Comparison of ENCODE assay signal across 11 cellular contexts in the genomic region with DNA sequence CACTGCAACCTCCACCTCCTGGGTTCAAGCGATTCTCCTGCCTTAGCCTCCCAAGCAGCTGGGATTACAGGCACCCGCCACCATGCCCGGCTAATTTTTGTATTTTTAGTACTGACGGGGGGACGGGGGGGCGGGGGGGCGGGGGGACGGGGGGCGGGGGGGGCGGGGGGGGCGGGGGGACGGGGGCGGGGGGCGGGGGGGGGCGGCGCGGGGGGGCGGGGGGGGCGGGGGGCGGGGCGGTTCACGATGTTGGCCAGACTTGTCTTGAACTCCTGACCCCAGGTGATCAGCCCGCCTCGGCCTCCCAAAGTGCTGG. TPM values are rescaled to one million over a fixed set of nuclear protein-coding genes. Genes with fewer than 3 reads are reported as not detected.
DNase-seq lines count a peak whose midpoint lies in the region; ATAC-seq, FAIRE-seq and TF ChIP-seq lines count a peak whose summit lies in the region.
"Not testable (repeated sequence)": the region's sequence is repeated elsewhere in the genome, so short reads cannot be mapped to it uniquely, and the experiment has no call there.
"Had no signal": no experiment of that assay in that cellular context is flagged by ENCODE, and none has a peak within 500 bp of the region (broad histone marks: within the 10 kb centered on the region; RNA-seq: fewer than 3 reads in every experiment).

No MANE protein-coding gene starts in this region.

- not testable (repeated sequence) for H3K9me2 ChIP-seq in GM23338 (ENCODE audit: insufficient read depth); hepatocyte (replicated peaks; ENCODE audit: insufficient read depth)

- peaks cover 13% of the 10 kb centered on the region; the same call in 1 of the 2 replicates for H4K20me1 ChIP-seq in GM23338 (replicated peaks; ENCODE audit: insufficient read depth)
- not testable (repeated sequence) for H4K20me1 ChIP-seq in hepatocyte (ENCODE audit: insufficient read depth, poor library complexity, severe bottlenecking)

- H3K4me3 ChIP-seq in GM23338, result peak overlapping the region; percentile 80
- peak overlapping the region; percentile 84 to 98 (median 87) for H3K4me3 ChIP-seq in Peyer's patch
- peak overlapping the region in 58 of 59 donors; percentile 62 to 100 (median 97) for H3K4me3 ChIP-seq in dorsolateral prefrontal cortex
- H3K4me3 ChIP-seq in hepatocyte, result peak overlapping the region; percentile 43
- H3K4me3 ChIP-seq in small intestine (ENCODE audit: low read depth in 1 of 2, low read length in 2 of 2), result peak overlapping the region; percentile 84 to 88

- H2AFZ ChIP-seq in GM23338 (0 out of 2 replicates have a peak overlapping the region, but pooled peaks have one; percentile 92), hepatocyte (peak overlapping the region; percentile 58)

- not testable (repeated sequence) for H3K4me1 Mint-ChIP-seq in GM23338
- peaks cover 22% of the 10 kb centered on the region for H3K4me1 Mint-ChIP-seq in activated naive CD4-positive, alpha-beta T cell treated with anti-CD3 and anti-CD28 coated beads for 36 hours (ENCODE audit: low read depth)
- H3K4me1 Mint-ChIP-seq in naive B cell, result peaks cover 15 to 26% (median 18%) of the 10 kb centered on the region in 3 donors

- H3K36me3 ChIP-seq in GM23338 (ENCODE audit: insufficient read depth), result peaks cover 22% of the 10 kb centered on the region; the same call in 1 of the 2 replicates
- H3K36me3 ChIP-seq in Peyer's patch; hepatocyte (replicated peaks; ENCODE audit: insufficient read depth, low read depth); small intestine (ENCODE audit: control insufficient read depth in 2 of 2, insufficient read depth in 2 of 2, low read length in 2 of 2): not testable (repeated sequence)

- 89% methylated on average over 3 of the region's 24 CpGs for WGBS in hepatocyte (ENCODE audit: low lambda C conversion rate, missing lambda C conversion rate)
- 15 to 43% (median 30%) methylated on average over 4 to 11 of the region's 24 CpGs for WGBS in small intestine, 3 donors

- H3K4me2 ChIP-seq in GM23338 (peak overlapping the region; percentile 93; the same call in 1 of the 2 replicates), hepatocyte (peak overlapping the region; percentile 67)

- peaks cover 29% of the 10 kb centered on the region for H3K36me3 Mint-ChIP-seq in GM23338 (ENCODE audit: low read depth)
- H3K36me3 Mint-ChIP-seq in activated naive CD4-positive, alpha-beta T cell treated with anti-CD3 and anti-CD28 coated beads for 36 hours (ENCODE audit: low read depth), result peaks cover 17% of the 10 kb centered on the region
- H3K36me3 Mint-ChIP-seq in naive B cell, result not testable (repeated sequence)

- ATAC-seq in GM23338; naive B cell (ENCODE audit: low read depth in 2 of 2): not testable (repeated sequence)

- H3K9me3 ChIP-seq in Peyer's patch; hepatocyte (ENCODE audit: low read depth); small intestine (ENCODE audit: control insufficient read depth, low read depth): not testable (repeated sequence)

- not testable (repeated sequence) for FAIRE-seq in small intestine (lab: Jason Lieb, UNC)

- CTCF ChIA-PET in activated naive CD4-positive, alpha-beta T cell treated with anti-CD3 and anti-CD28 coated beads for 36 hours (lab: Charles Lee), result interaction anchor here (1.5 to 2.0 kb wide), 2 partner anchors 145 to 261 kb away, joined by 4 to 7 read pairs; no protein-coding TSS in a partner anchor

- H3K27ac ChIP-seq in 22Rv1 (peak overlapping the region; percentile 71), Peyer's patch (peak overlapping the region; percentile 81 to 89 (median 84)), dorsolateral prefrontal cortex (peak overlapping the region in 57 of 59 donors; percentile 53 to 93 (median 85)), hepatocyte (peak overlapping the region; percentile 81), small intestine (ENCODE audit: low read depth in 1 of 2, low read length in 1 of 2) (peak overlapping the region; percentile 57 to 88)
- not testable (repeated sequence) for H3K27ac ChIP-seq in GM23338 (ENCODE audit: low read depth)

- H3K9me3 Mint-ChIP-seq in GM23338; activated naive CD4-positive, alpha-beta T cell treated with anti-CD3 and anti-CD28 coated beads for 36 hours; naive B cell: not testable (repeated sequence)

- not testable (repeated sequence) for H3F3A ChIP-seq in GM23338 (replicated peaks; ENCODE audit: low read depth)

- intact Hi-C loops in activated naive CD4-positive, alpha-beta T cell treated with anti-CD3 and anti-CD28 coated beads for 36 hours (cut with micrococcal nuclease), result loop anchor here (1.0 to 2.0 kb wide), 2 partner anchors 48 to 145 kb away; no protein-coding TSS in a partner anchor
- intact Hi-C loops in dorsolateral prefrontal cortex (cut with DNase I), result loop anchor here (2.0 to 10.0 kb wide), 2 partner anchors 260 to 876 kb away; no protein-coding TSS in a partner anchor

- not testable (repeated sequence) for H3K27me3 ChIP-seq in GM23338 (ENCODE audit: insufficient read depth); Peyer's patch; dorsolateral prefrontal cortex; hepatocyte; small intestine (ENCODE audit: control insufficient read depth in 2 of 2, insufficient read depth in 2 of 2, low read length in 2 of 2)

- H3K27me3 Mint-ChIP-seq in GM23338 (ENCODE audit: insufficient read depth, low read depth, poor library complexity); activated naive CD4-positive, alpha-beta T cell treated with anti-CD3 and anti-CD28 coated beads for 36 hours (ENCODE audit: low read depth): not testable (repeated sequence)
- H3K27me3 Mint-ChIP-seq in naive B cell, result peaks cover 9 to 12% (median 11%) of the 10 kb centered on the region in 3 donors

- H3K79me2 ChIP-seq in GM23338 (replicated peaks; ENCODE audit: insufficient read depth) (peaks cover 33% of the 10 kb centered on the region), hepatocyte (peaks cover 43% of the 10 kb centered on the region)

- peak overlapping the region; percentile 93 for H3K4me3 Mint-ChIP-seq in GM23338
- peak overlapping the region; percentile 81 for H3K4me3 Mint-ChIP-seq in activated naive CD4-positive, alpha-beta T cell treated with anti-CD3 and anti-CD28 coated beads for 36 hours
- peak overlapping the region; percentile 83 to 95 (median 91) for H3K4me3 Mint-ChIP-seq in naive B cell

- not testable (repeated sequence) for H3K4me1 ChIP-seq in GM23338 (ENCODE audit: insufficient read depth); hepatocyte (ENCODE audit: insufficient read depth); small intestine (ENCODE audit: control insufficient read depth in 2 of 2, insufficient read depth in 1 of 2, low read depth in 1 of 2, low read length in 1 of 2)
- peaks cover 0 to 13% (median 7%) of the 10 kb centered on the region in 4 donors for H3K4me1 ChIP-seq in Peyer's patch

- H3K27ac Mint-ChIP-seq in GM23338, result not testable (repeated sequence)
- peak overlapping the region; percentile 83 for H3K27ac Mint-ChIP-seq in activated naive CD4-positive, alpha-beta T cell treated with anti-CD3 and anti-CD28 coated beads for 36 hours
- H3K27ac Mint-ChIP-seq in naive B cell, result peak overlapping the region in 4 of 6 donors; percentile 78 to 91 (median 85)

- TF ChIP-seq CTCF in 22Rv1 (IDR thresholded peaks at IDR 0.05); GM23338 (conservative IDR thresholded peaks at IDR 0.05; ENCODE audit: low read depth in 2 of 2); Peyer's patch (IDR thresholded peaks at IDR 0.05); dorsolateral prefrontal cortex (IDR thresholded peaks at IDR 0.05 in 54 of 56, conservative IDR thresholded peaks at IDR 0.05 in 2 of 56; ENCODE audit: low read depth in 1 of 56, partially characterized antibody in 56 of 56); hepatocyte (IDR thresholded peaks at IDR 0.05; ENCODE audit: poor library complexity): not testable (repeated sequence)

- not testable (repeated sequence) for TF ChIP-seq POLR2A in Peyer's patch (IDR thresholded peaks at IDR 0.05)

- DNase-seq in GM23338 (ENCODE audit: low spot score); Peyer's patch; activated naive CD4-positive, alpha-beta T cell treated with anti-CD3 and anti-CD28 coated beads for 36 hours; dorsolateral prefrontal cortex; hepatocyte (ENCODE audit: low spot score); naive B cell; small intestine: not testable (repeated sequence)

RNA-seq across cellular contexts. Expression of a gene that starts 0.4 kb away (rescaled TPM):
- total RNA-seq in GM23338 (2014; rRNA removed; shearing (Covaris generic)), result 43.3 and 59.7 TPM in 2 replicates
- polyA plus RNA-seq in GM23338 (2016; fragmentation: Nextera tagmentation; extraction: Ambion mirVana) (33.0 and 35.4 TPM in 2 replicates), hepatocyte (36.3 and 43.3 TPM in 2 replicates), naive B cell (ENCODE audit: low read depth in 6 of 6) (10 to 100 TPM; 31.1 to 55.1 (median 39.8) TPM), small intestine (10 to 100 TPM; 15.7 to 19.7 (median 17.4) TPM)
- total RNA-seq in Peyer's patch (10 to 100 TPM; 21.5 to 38.9 (median 33.3) TPM), dorsolateral prefrontal cortex (10 to 100 TPM; 16.2 to 42.7 (median 30.2) TPM), hepatocyte (26.9 and 35.8 TPM in 2 replicates)
- total RNA-seq in activated naive CD4-positive, alpha-beta T cell treated with anti-CD3 and anti-CD28 coated beads for 36 hours, result 10 to 100 TPM; 45.6 to 46.5 TPM

RNA-seq across cellular contexts. Expression of a gene that starts 21.1 kb away (rescaled TPM):
- not detected in 2 replicates for total RNA-seq in GM23338 (2014; rRNA removed; shearing (Covaris generic))
- polyA plus RNA-seq in GM23338 (2016; fragmentation: Nextera tagmentation; extraction: Ambion mirVana) (not detected in 2 replicates), hepatocyte (not detected in 2 replicates), naive B cell (ENCODE audit: low read depth in 6 of 6) (not detected), small intestine (not detected)
- total RNA-seq in Peyer's patch (not detected), dorsolateral prefrontal cortex (not detected), hepatocyte (not detected in 2 replicates)
- total RNA-seq in activated naive CD4-positive, alpha-beta T cell treated with anti-CD3 and anti-CD28 coated beads for 36 hours, result not detected
- total RNA-seq: aorta; LHCN-M2; T-helper 1 cell treated with Interleukin-12 subunit alpha and Interleukin-12 subunit beta and Interleukin-4 antibody, amounts not matched to agents 30 ng/mL and 1 ng/mL, for 36 hours had no signal
- polyA plus RNA-seq: aorta had no signal

RNA-seq across cellular contexts. Expression of a gene that starts 40.5 kb away (rescaled TPM):
- 77.6 and 80.5 TPM in 2 replicates for total RNA-seq in GM23338 (2014; rRNA removed; shearing (Covaris generic))
- polyA plus RNA-seq in GM23338 (2016; fragmentation: Nextera tagmentation; extraction: Ambion mirVana), result 22.9 and 32.6 TPM in 2 replicates
- total RNA-seq in Peyer's patch, result 10 to 100 TPM in 3 of 4 donors, 1 to 10 TPM in 1; 9.6 to 15.5 (median 12.8) TPM
- 10 to 100 TPM; 60.3 to 63.1 TPM for total RNA-seq in activated naive CD4-positive, alpha-beta T cell treated with anti-CD3 and anti-CD28 coated beads for 36 hours
- total RNA-seq in dorsolateral prefrontal cortex, result 10 to 100 TPM in 112 of 120 experiments, 1 to 10 TPM in 8; 8.5 to 26.9 (median 13.2) TPM
- total RNA-seq in hepatocyte, result 16.1 and 18.1 TPM in 2 replicates
- polyA plus RNA-seq in hepatocyte, result 15.6 and 19.6 TPM in 2 replicates
- 100 to 1,000 TPM in 5 of 6 donors, 10 to 100 TPM in 1; 80.1 to 189 (median 157) TPM for polyA plus RNA-seq in naive B cell (ENCODE audit: low read depth in 6 of 6)
- polyA plus RNA-seq in small intestine, result 10 to 100 TPM; 13.2 to 17.5 (median 16.8) TPM

Comparison
In these comparisons a context has a peak if more than half of its experiments do, and no peak if none do; other contexts are left out.
1. H3K4me3 ChIP-seq: peak in every context shown above with its lines; median percentile 97 in dorsolateral prefrontal cortex; 87 in Peyer's patch; 86 in small intestine; 80 in GM23338; 43 in hepatocyte.